Comparison of ENCODE assay signal across 17 cellular contexts in genomic region chr12:57146925-57147640, GRCh38. TPM values are rescaled to one million over a fixed set of nuclear protein-coding genes. Genes with fewer than 3 reads are reported as not detected.
A peak's percentile ranks its signal among the peaks of the same experiment; 100 is the strongest.
DNase-seq lines count a peak whose midpoint lies in the region; ATAC-seq and TF ChIP-seq lines count a peak whose summit lies in the region.
"Had no signal": no experiment of that assay in that cellular context is flagged by ENCODE, and none has a peak within 500 bp of the region (broad histone marks: within the 10 kb centered on the region; RNA-seq: fewer than 3 reads in every experiment).

TSS of gene LRP1-AS (minus strand) at chr12:57147619.

- H3K4me2 ChIP-seq in mammary epithelial cell (ENCODE audit: insufficient read depth, low read depth, low read length) = no peak within 1 kb of the TSS

- H3K27me3 ChIP-seq in mammary epithelial cell (ENCODE audit: insufficient read depth, low read length) (no peaks in the 10 kb centered on the region), esophagus squamous epithelium (no peaks in the 10 kb centered on the region), uterus (no peaks in the 10 kb centered on the region)

- no peak for TF ChIP-seq CTCF in MCF 10A (IDR thresholded peaks at IDR 0.05; ENCODE audit: unreplicated experiment)
- TF ChIP-seq CTCF in mammary epithelial cell (conservative IDR thresholded peaks at IDR 0.05 in 1 of 2, IDR thresholded peaks at IDR 0.05 in 1 of 2; ENCODE audit: extremely low read depth in 1 of 2, insufficient read depth in 1 of 2, low read depth in 1 of 2, low read length in 2 of 2) = no peak
- no peak for TF ChIP-seq CTCF in esophagus squamous epithelium (IDR thresholded peaks at IDR 0.05)
- no peak for TF ChIP-seq CTCF in osteocyte (IDR thresholded peaks at IDR 0.05)
- TF ChIP-seq CTCF in uterus (IDR thresholded peaks at IDR 0.05) = no peak
- TF ChIP-seq CTCF in Calu3 (IDR thresholded peaks at IDR 0.05; ENCODE audit: unreplicated experiment) = no peak
- TF ChIP-seq CTCF in glutamatergic neuron (IDR thresholded peaks at IDR 0.05; ENCODE audit: partially characterized antibody, unreplicated experiment) = no peak

- H3K27me3 Mint-ChIP-seq in MCF 10A (ENCODE audit: insufficient read depth, unreplicated experiment) (no peaks in the 10 kb centered on the region), osteocyte (ENCODE audit: unreplicated experiment) (no peaks in the 10 kb centered on the region), Calu3 (ENCODE audit: unreplicated experiment) (no peaks in the 10 kb centered on the region), glutamatergic neuron (ENCODE audit: unreplicated experiment) (peaks cover 2% of the 10 kb centered on the region)

- no peaks in the 10 kb centered on the region for H3K9me3 ChIP-seq in mammary epithelial cell (replicated peaks; ENCODE audit: insufficient read depth, low read length)
- H3K9me3 ChIP-seq in esophagus squamous epithelium = no peaks in the 10 kb centered on the region
- H3K9me3 ChIP-seq in uterus = no peaks in the 10 kb centered on the region

- H3K4me1 ChIP-seq in mammary epithelial cell (ENCODE audit: insufficient read depth, low read length) = peaks cover 20% of the 10 kb centered on the region
- peaks cover 20 to 86% (median 54%) of the 10 kb centered on the region in 3 donors for H3K4me1 ChIP-seq in esophagus squamous epithelium
- peaks cover 38 to 44% of the 10 kb centered on the region in 2 donors for H3K4me1 ChIP-seq in uterus

- H3K9me3 Mint-ChIP-seq in MCF 10A (ENCODE audit: unreplicated experiment) (no peaks in the 10 kb centered on the region), osteocyte (ENCODE audit: unreplicated experiment) (no peaks in the 10 kb centered on the region), Calu3 (ENCODE audit: low read depth, unreplicated experiment) (no peaks in the 10 kb centered on the region), glutamatergic neuron (ENCODE audit: unreplicated experiment) (peaks cover 1% of the 10 kb centered on the region)
- H3K9me3 Mint-ChIP-seq: naive B cell had no signal

- H3K27ac ChIP-seq in mammary epithelial cell (ENCODE audit: insufficient read depth, low read depth, low read length) (no peak within 1 kb of the TSS), esophagus squamous epithelium (peak within 1 kb of the TSS; percentile 65 to 94 (median 82)), uterus (peak within 1 kb of the TSS; percentile 86 to 93)

- no peak within 1 kb of the TSS for H2AFZ ChIP-seq in mammary epithelial cell (ENCODE audit: low read depth, low read length)

- no peaks in the 10 kb centered on the region for H3K79me2 ChIP-seq in mammary epithelial cell (ENCODE audit: insufficient read depth, low read length)

- peaks cover 35% of the 10 kb centered on the region for H3K36me3 Mint-ChIP-seq in MCF 10A (ENCODE audit: insufficient read depth, unreplicated experiment)
- peaks cover 45% of the 10 kb centered on the region for H3K36me3 Mint-ChIP-seq in osteocyte (ENCODE audit: unreplicated experiment)
- peaks cover 5% of the 10 kb centered on the region for H3K36me3 Mint-ChIP-seq in Calu3 (ENCODE audit: insufficient read depth, unreplicated experiment)
- H3K36me3 Mint-ChIP-seq in glutamatergic neuron (ENCODE audit: unreplicated experiment) = peaks cover 5% of the 10 kb centered on the region
- H3K36me3 Mint-ChIP-seq: naive B cell had no signal

- H3K36me3 ChIP-seq in mammary epithelial cell (ENCODE audit: insufficient read depth, low read length) (peaks cover 3% of the 10 kb centered on the region), esophagus squamous epithelium (peaks cover 15 to 89% (median 25%) of the 10 kb centered on the region in 3 donors), uterus (no peaks in the 10 kb centered on the region)

- H3K4me3 ChIP-seq in mammary epithelial cell (replicated peaks in 1 of 3; ENCODE audit: insufficient read depth in 1 of 3, low read depth in 2 of 3, low read length in 3 of 3) = no peak within 1 kb of the TSS
- H3K4me3 ChIP-seq in esophagus squamous epithelium = no peak within 1 kb of the TSS
- H3K4me3 ChIP-seq in uterus = no peak within 1 kb of the TSS

- dilution Hi-C loops in mammary epithelial cell (cut with HindIII; ENCODE audit: low sequenced_read_pairs) = no loop called here

- no peak for ATAC-seq in GM19328 (IDR thresholded peaks at IDR 0.05; ENCODE audit: unreplicated experiment)

- H3K9ac ChIP-seq in mammary epithelial cell (ENCODE audit: insufficient read depth, low read length) = no peak within 1 kb of the TSS

- BruUV-seq in MCF 10A (replicated peaks; lab: Mats Ljungman, UMichigan) (no TSS peak), mammary epithelial cell (replicated peaks; lab: Mats Ljungman, UMichigan) (no TSS peak), Calu3 (replicated peaks; lab: Mats Ljungman, UMichigan) (no TSS peak)

- POLR2A ChIA-PET in MCF 10A (lab: Yijun Ruan, JAX) = no interaction called here

- H3K27ac Mint-ChIP-seq in MCF 10A (ENCODE audit: low read depth, unreplicated experiment) = peak within 1 kb of the TSS; percentile 52
- H3K27ac Mint-ChIP-seq in osteocyte (ENCODE audit: unreplicated experiment) = peak within 1 kb of the TSS; percentile 91
- H3K27ac Mint-ChIP-seq in Calu3 (ENCODE audit: unreplicated experiment) = no peak within 1 kb of the TSS
- no peak within 1 kb of the TSS for H3K27ac Mint-ChIP-seq in glutamatergic neuron (ENCODE audit: unreplicated experiment)

- DNase-seq in MCF 10A (ENCODE audit: unreplicated experiment) (no peak), mammary epithelial cell (no peak), esophagus squamous epithelium (lab: John Stamatoyannopoulos, UW) (no peak), osteocyte (ENCODE audit: extremely low spot score, unreplicated experiment) (no peak), uterus (no peak), Calu3 (no peak), glutamatergic neuron (no peak)
- DNase-seq: activated CD4-positive, CD25-positive, alpha-beta regulatory T cell treated with anti-CD3 and anti-CD28 coated beads, Interleukin-2, amount 50 U/mL, for 72 hours; activated effector memory CD4-positive, alpha-beta T cell treated with anti-CD3 and anti-CD28 coated beads, Interleukin-2, amount 50 U/mL, for 16 hours; dermis blood vessel endothelial cell; DMS79; KBM-7; naive B cell; NCI-H345; RPMI8226 had no signal

- in situ Hi-C loops in mammary epithelial cell (cut with MboI; ENCODE audit: low sequenced_read_pairs in 2 of 2) = no loop called here

- no peaks in the 10 kb centered on the region for H4K20me1 ChIP-seq in mammary epithelial cell (ENCODE audit: insufficient read depth, low read length)

- CTCF ChIA-PET in MCF 10A (lab: Yijun Ruan, JAX) (interaction anchor here (0.7 to 7.1 kb wide), 2 partner anchors 19 to 28 kb away, joined by 3 to 54 read pairs; no protein-coding TSS in a partner anchor), mammary epithelial cell (lab: Charles Lee; ENCODE audit: low non-redundant PET) (no interaction called here), Calu3 (lab: Charles Lee) (interaction anchor here (0.6 to 1.3 kb wide), 2 partner anchors 19 to 945 kb away, joined by 4 to 6 read pairs; partner anchors contain the start of gene LRP1)

- H3K4me1 Mint-ChIP-seq in MCF 10A (ENCODE audit: insufficient read depth, unreplicated experiment) = peaks cover 40% of the 10 kb centered on the region
- H3K4me1 Mint-ChIP-seq in osteocyte (ENCODE audit: unreplicated experiment) = peaks cover 78% of the 10 kb centered on the region
- peaks cover 19% of the 10 kb centered on the region for H3K4me1 Mint-ChIP-seq in Calu3 (ENCODE audit: low read depth, unreplicated experiment)
- H3K4me1 Mint-ChIP-seq in glutamatergic neuron (ENCODE audit: low read depth, unreplicated experiment) = peaks cover 9% of the 10 kb centered on the region
- H3K4me1 Mint-ChIP-seq: naive B cell had no signal

- TF ChIP-seq POLR2A in esophagus squamous epithelium (IDR thresholded peaks at IDR 0.05) (no peak), uterus (IDR thresholded peaks at IDR 0.05) (no peak)

- H3K4me3 Mint-ChIP-seq in MCF 10A (ENCODE audit: unreplicated experiment) = no peak within 1 kb of the TSS
- H3K4me3 Mint-ChIP-seq in osteocyte (ENCODE audit: unreplicated experiment) = no peak within 1 kb of the TSS
- H3K4me3 Mint-ChIP-seq in Calu3 (ENCODE audit: low read depth, unreplicated experiment) = no peak within 1 kb of the TSS
- H3K4me3 Mint-ChIP-seq in glutamatergic neuron (ENCODE audit: unreplicated experiment) = no peak within 1 kb of the TSS
- H3K4me3 Mint-ChIP-seq: naive B cell had no signal

- WGBS in mammary epithelial cell (ENCODE audit: low coverage, missing lambda C conversion rate) = 100% methylated on average over 1 of the region's 4 CpGs
- 80 to 92% methylated on average over 2 to 4 of the region's 4 CpGs for WGBS in esophagus squamous epithelium, 2 donors

- intact Hi-C loops in MCF 10A (cut with micrococcal nuclease) = no loop called here
- intact Hi-C loops in mammary epithelial cell (cut with micrococcal nuclease) = no loop called here
- intact Hi-C loops in esophagus squamous epithelium (cut with DNase I) = no loop called here
- intact Hi-C loops in uterus (cut with DNase I; ENCODE audit: low total_unique reads) = no loop called here
- intact Hi-C loops in Calu3 (cut with micrococcal nuclease; ENCODE audit: unreplicated experiment) = no loop called here

RNA-seq across cellular contexts. Expression of gene LRP1-AS, which starts in this region (rescaled TPM):
- total RNA-seq in MCF 10A (2022) (not detected in 2 replicates), mammary epithelial cell (not detected), esophagus squamous epithelium (not detected), osteocyte (not detected in 2 replicates), uterus (not detected), Calu3 (2022) (not detected in 2 replicates), glutamatergic neuron (ENCODE audit: unreplicated experiment) (not detected)
- not detected for polyA plus RNA-seq in mammary epithelial cell
- polyA minus RNA-seq in mammary epithelial cell = not detected
- total RNA-seq: dermis blood vessel endothelial cell, subcutaneous adipose tissue had no signal

Comparison
In these comparisons a context has a peak if more than half of its experiments do, and no peak if none do; other contexts are left out.
1. H3K27ac Mint-ChIP-seq: peak in MCF 10A (single experiment) and osteocyte (single experiment); none in Calu3 (single experiment) and glutamatergic neuron (single experiment).